ENCODE assay signal across 8 cellular contexts in the genomic region with DNA sequence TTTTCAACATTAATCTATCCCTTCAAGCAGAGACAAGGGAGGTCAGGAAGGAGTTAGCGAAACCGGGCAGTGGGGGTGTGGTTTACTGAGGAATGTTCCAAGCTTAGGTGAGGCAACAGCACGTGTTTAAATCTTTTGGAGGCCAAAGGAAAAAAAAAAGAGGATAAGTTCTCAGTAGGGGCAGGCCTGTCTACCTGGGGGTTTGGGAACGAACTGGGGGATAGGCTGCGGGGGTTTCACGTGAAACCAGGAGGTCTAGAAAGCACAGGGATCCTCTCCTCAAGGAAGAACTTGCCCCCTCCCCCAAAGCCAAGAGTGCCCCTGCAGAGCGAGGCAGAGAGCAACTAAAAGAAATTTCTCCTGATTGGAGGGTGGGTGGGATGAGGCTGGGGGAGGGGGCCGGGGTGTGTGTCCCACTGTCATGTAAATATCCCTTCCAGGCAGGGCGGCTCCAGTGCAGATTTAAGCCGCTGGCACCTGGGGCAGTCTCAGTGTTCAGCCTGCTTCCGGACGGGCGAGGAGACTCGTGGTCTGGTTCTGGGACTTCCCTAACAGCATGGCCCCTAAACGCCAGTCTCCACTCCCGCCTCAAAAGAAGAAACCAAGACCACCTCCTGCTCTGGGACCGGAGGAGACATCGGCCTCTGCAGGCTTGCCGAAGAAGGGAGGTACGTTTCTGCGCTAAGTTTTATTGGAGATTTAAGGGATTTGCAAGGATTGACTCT. TPM values are rescaled to one million over a fixed set of nuclear protein-coding genes. Genes with fewer than 3 reads are reported as not detected.
DNase-seq lines count a peak whose midpoint lies in the region; ATAC-seq and TF ChIP-seq lines count a peak whose summit lies in the region.

No MANE protein-coding gene starts in this region.

- no peaks in the 10 kb centered on the region for H3K36me3 ChIP-seq in mucosa of rectum (ENCODE audit: control insufficient read depth in 2 of 2, insufficient read depth in 2 of 2, low read length in 2 of 2)

- peak overlapping the region; percentile 57 for H3K27ac Mint-ChIP-seq in endothelial cell (ENCODE audit: unreplicated experiment)
- H3K27ac Mint-ChIP-seq in type B pancreatic cell = peak overlapping the region; percentile 100

- H3K4me1 Mint-ChIP-seq in endothelial cell (ENCODE audit: unreplicated experiment) (peaks cover 32% of the 10 kb centered on the region), type B pancreatic cell (ENCODE audit: unreplicated experiment) (peaks cover 37% of the 10 kb centered on the region)

- no peak for TF ChIP-seq CTCF in endothelial cell (IDR thresholded peaks at IDR 0.05; ENCODE audit: unreplicated experiment)
- TF ChIP-seq CTCF in type B pancreatic cell (conservative IDR thresholded peaks at IDR 0.05) = no peak

- peak overlapping the region; percentile 96 to 99 for H3K27ac ChIP-seq in mucosa of rectum (ENCODE audit: low read depth in 2 of 2, low read length in 2 of 2)

- H3K27me3 Mint-ChIP-seq in endothelial cell (ENCODE audit: unreplicated experiment) (peaks cover 7% of the 10 kb centered on the region), type B pancreatic cell (no peaks in the 10 kb centered on the region)

- DNase-seq in ELF-1 (ENCODE audit: low read depth, low spot score) (peak; percentile 96), SW480 (ENCODE audit: low spot score) (peak; percentile 68), endothelial cell (ENCODE audit: low spot score) (no peak), type B pancreatic cell (ENCODE audit: extremely low spot score, unreplicated experiment) (no peak), NCI-H2029 (lab: John Stamatoyannopoulos, UW) (no peak), SHP77 treated with DMSO at 0.1 percent for 48 hours (lab: John Stamatoyannopoulos, UW) (no peak)

- peak; percentile 28 for ATAC-seq in HG02759 (IDR thresholded peaks at IDR 0.05; ENCODE audit: unreplicated experiment)

- H3K36me3 Mint-ChIP-seq in endothelial cell (ENCODE audit: low read depth, unreplicated experiment) = peaks cover 3% of the 10 kb centered on the region
- H3K36me3 Mint-ChIP-seq in type B pancreatic cell = peaks cover 11% of the 10 kb centered on the region

- H3K4me3 ChIP-seq in mucosa of rectum (ENCODE audit: low read length in 2 of 2) = peak overlapping the region; percentile 79 to 93

- H3K27me3 ChIP-seq in mucosa of rectum (ENCODE audit: control insufficient read depth in 2 of 2, insufficient read depth in 2 of 2, low read length in 2 of 2) = no peaks in the 10 kb centered on the region

- H3K4me3 Mint-ChIP-seq in endothelial cell (ENCODE audit: unreplicated experiment) (peak overlapping the region; percentile 94), type B pancreatic cell (peak overlapping the region; percentile 97)

- H3K9ac ChIP-seq in mucosa of rectum (ENCODE audit: low read depth in 1 of 2, low read length in 2 of 2) = peak overlapping the region; percentile 84 to 98

- no peaks in the 10 kb centered on the region for H3K9me3 ChIP-seq in mucosa of rectum (ENCODE audit: control insufficient read depth in 2 of 2, low read length in 2 of 2)

- H3K4me1 ChIP-seq in mucosa of rectum (ENCODE audit: control insufficient read depth in 2 of 2, insufficient read depth in 2 of 2, low read length in 2 of 2) = peaks cover 32 to 34% of the 10 kb centered on the region in 2 donors

- H3K9me3 Mint-ChIP-seq in endothelial cell (ENCODE audit: unreplicated experiment) (no peaks in the 10 kb centered on the region), type B pancreatic cell (no peaks in the 10 kb centered on the region)

RNA-seq across cellular contexts. Expression of a gene that starts 5.5 kb away (rescaled TPM):
- 420 TPM for total RNA-seq in endothelial cell (ENCODE audit: unreplicated experiment)
- total RNA-seq in type B pancreatic cell (ENCODE audit: low replicate concordance) = 450 and 545 TPM in 2 replicates

RNA-seq across cellular contexts. Expression of a gene that starts 18.8 kb away (rescaled TPM):
- 14.7 TPM for total RNA-seq in endothelial cell (ENCODE audit: unreplicated experiment)
- total RNA-seq in type B pancreatic cell (ENCODE audit: low replicate concordance) = 6.9 and 11.7 TPM in 2 replicates

RNA-seq across cellular contexts. Expression of a gene that starts 26.9 kb away (rescaled TPM):
- 35.4 TPM for total RNA-seq in endothelial cell (ENCODE audit: unreplicated experiment)
- total RNA-seq in type B pancreatic cell (ENCODE audit: low replicate concordance) = 65.0 and 70.6 TPM in 2 replicates

RNA-seq across cellular contexts. Expression of a gene that starts 40.4 kb away (rescaled TPM):
- 42.1 TPM for total RNA-seq in endothelial cell (ENCODE audit: unreplicated experiment)
- total RNA-seq in type B pancreatic cell (ENCODE audit: low replicate concordance) = 25.6 and 53.5 TPM in 2 replicates

Comparison
In these comparisons a context has a peak if more than half of its experiments do, and no peak if none do; other contexts are left out.
1. DNase-seq: peak in ELF-1 (single experiment) and SW480 (single experiment); none in endothelial cell (single experiment), type B pancreatic cell (single experiment), NCI-H2029 (single experiment) and SHP77 treated with DMSO at 0.1 percent for 48 hours (single experiment).